ENCODE assay signal across 8 cellular contexts in genomic region chr2:112480540-112481049, GRCh38. TPM values are rescaled to one million over a fixed set of nuclear protein-coding genes. Genes with fewer than 3 reads are reported as not detected.
DNase-seq lines count a peak whose midpoint lies in the region; ATAC-seq and TF ChIP-seq lines count a peak whose summit lies in the region.

No MANE protein-coding gene starts in this region.

- H3K79me2 ChIP-seq in SU-DHL-6 (ENCODE audit: insufficient read depth, low read length) (peaks cover 33% of the 10 kb centered on the region), osteoblast (ENCODE audit: insufficient read depth, low read length) (peaks cover 28% of the 10 kb centered on the region)

- no peak for ATAC-seq in GM18511 (IDR thresholded peaks at IDR 0.05; ENCODE audit: unreplicated experiment)

- H3K4me2 ChIP-seq in SU-DHL-6 (ENCODE audit: low read depth, low read length, poor library complexity, severe bottlenecking) (peak overlapping the region; percentile 68), osteoblast (ENCODE audit: insufficient read depth, low read length) (peak overlapping the region; percentile 81)

- DNase-seq in NCI-H2171 treated with DMSO at 0.1 percent for 48 hours (lab: John Stamatoyannopoulos, UW) (peak; percentile 62), NCI-H2171 (lab: John Stamatoyannopoulos, UW) (no peak), osteoblast (ENCODE audit: insufficient read length, low spot score, missing footprints) (no peak), putamen (ENCODE audit: low spot score) (no peak), NCI-H1105 (lab: John Stamatoyannopoulos, UW) (no peak)

- H3K36me3 ChIP-seq in SU-DHL-6 (ENCODE audit: low read length): no peaks in the 10 kb centered on the region
- no peaks in the 10 kb centered on the region for H3K36me3 ChIP-seq in duodenal mucosa (ENCODE audit: control insufficient read depth in 1 of 2, insufficient read depth in 2 of 2, low read length in 2 of 2)
- H3K36me3 ChIP-seq in osteoblast (ENCODE audit: insufficient read depth, low read length): peaks cover under 1% of the 10 kb centered on the region

- H3K4me3 ChIP-seq in SU-DHL-6 (ENCODE audit: insufficient read depth, low read length, poor library complexity, severe bottlenecking) (peak overlapping the region; percentile 71), duodenal mucosa (ENCODE audit: low read depth in 1 of 2, low read length in 2 of 2) (peak overlapping the region; percentile 71 to 95), osteoblast (ENCODE audit: insufficient read depth, low read length) (peak overlapping the region; percentile 82)

- H3K9me3 ChIP-seq in SU-DHL-6 (ENCODE audit: insufficient read depth, low read length): no peaks in the 10 kb centered on the region
- no peaks in the 10 kb centered on the region for H3K9me3 ChIP-seq in duodenal mucosa (ENCODE audit: control insufficient read depth in 1 of 2, low read length in 2 of 2)
- no peaks in the 10 kb centered on the region for H3K9me3 ChIP-seq in osteoblast (ENCODE audit: low read depth, low read length)

- H3K27me3 ChIP-seq in SU-DHL-6 (ENCODE audit: low read length): no peaks in the 10 kb centered on the region
- no peaks in the 10 kb centered on the region for H3K27me3 ChIP-seq in duodenal mucosa (ENCODE audit: control insufficient read depth in 1 of 2, insufficient read depth in 2 of 2, low read length in 2 of 2)
- H3K27me3 ChIP-seq in osteoblast (ENCODE audit: insufficient read depth, low read length): no peaks in the 10 kb centered on the region

- TF ChIP-seq CTCF in SU-DHL-6 (IDR thresholded peaks at IDR 0.05; ENCODE audit: insufficient read depth, low read length, poor library complexity, severe bottlenecking): no peak
- no peak for TF ChIP-seq CTCF in osteoblast (IDR thresholded peaks at IDR 0.05; ENCODE audit: extremely low read depth, low read depth, low read length)

- peak overlapping the region; percentile 79 for H2AFZ ChIP-seq in SU-DHL-6 (ENCODE audit: low read depth, low read length, severe bottlenecking)
- peak overlapping the region; percentile 78 for H2AFZ ChIP-seq in osteoblast (ENCODE audit: low read length)

- H3K4me1 ChIP-seq in duodenal mucosa (ENCODE audit: control insufficient read depth in 1 of 2, insufficient read depth in 2 of 2, low read length in 2 of 2): peaks cover 17 to 22% of the 10 kb centered on the region in 2 donors
- H3K4me1 ChIP-seq in osteoblast (ENCODE audit: insufficient read depth, low read length): peaks cover 11% of the 10 kb centered on the region

- no peak overlapping the region for H3K27ac ChIP-seq in SU-DHL-6 (ENCODE audit: low read depth, low read length)
- H3K27ac ChIP-seq in duodenal mucosa (ENCODE audit: low read depth, low read length): no peak overlapping the region
- no peak overlapping the region for H3K27ac ChIP-seq in osteoblast (ENCODE audit: low read depth, low read length)

- H3F3A ChIP-seq in SU-DHL-6 (ENCODE audit: insufficient read depth): no peaks in the 10 kb centered on the region

- H3K9ac ChIP-seq in SU-DHL-6 (ENCODE audit: low read length) (peak overlapping the region; percentile 67), duodenal mucosa (ENCODE audit: low read depth in 1 of 2, low read length in 2 of 2) (peak overlapping the region; percentile 24 to 52)

- H4K20me1 ChIP-seq in SU-DHL-6 (ENCODE audit: low read depth, low read length) (no peaks in the 10 kb centered on the region), osteoblast (ENCODE audit: insufficient read depth, low read length) (peaks cover 3% of the 10 kb centered on the region)

- no peaks in the 10 kb centered on the region for H3K9me2 ChIP-seq in SU-DHL-6 (replicated peaks; ENCODE audit: insufficient read depth, low read length)

RNA-seq across cellular contexts. Expression of gene TTL, which starts 1.4 kb away (rescaled TPM):
- 59.0 and 65.7 TPM in 2 replicates for total RNA-seq in osteoblast

RNA-seq across cellular contexts. Expression of gene RGPD8, which starts 47.1 kb away (rescaled TPM):
- 21.5 and 25.0 TPM in 2 replicates for total RNA-seq in osteoblast
